ENCODE assay signal across 29 cellular contexts in the genomic region with DNA sequence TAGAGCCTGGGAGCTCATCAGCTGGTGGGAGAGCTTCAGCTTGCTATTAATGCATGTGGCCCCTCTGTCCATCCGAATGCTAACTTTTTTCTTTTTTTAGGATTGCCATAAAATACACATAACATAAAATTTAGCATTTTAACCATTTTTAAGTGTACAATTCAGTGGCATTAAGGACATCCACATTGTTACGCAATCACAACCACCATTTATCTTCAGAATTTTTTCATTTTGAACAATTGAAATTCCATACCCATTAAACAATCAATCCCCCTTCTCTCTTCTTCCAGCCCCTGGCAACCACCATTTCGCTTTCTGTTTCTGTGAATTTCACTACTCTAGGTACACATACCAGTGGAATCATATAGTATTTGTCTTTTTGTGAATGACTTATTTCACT. TPM values are rescaled to one million over a fixed set of nuclear protein-coding genes. Genes with fewer than 3 reads are reported as not detected.
"Had no signal": no experiment of that assay in that cellular context is flagged by ENCODE, and none has a peak within 500 bp of the region (broad histone marks: within the 10 kb centered on the region; RNA-seq: fewer than 3 reads in every experiment).

No MANE protein-coding gene starts in this region.

- ATAC-seq: natural killer cell; psoas muscle; sciatic nerve; stimulated activated naive B cell treated with anti-CD40 and anti-IgM and Interleukin-4, amounts not matched to agents 10 μg/mL and 1 μg/mL and 100 μg/mL, for 72 hours; upper lobe of right lung had no signal

- H3K36me3 ChIP-seq: left ventricle myocardium inferior, neural progenitor cell, neutrophil, suprapubic skin, thoracic aorta, tibial artery, upper lobe of right lung had no signal

- H2AFZ ChIP-seq: neural progenitor cell, parathyroid adenoma had no signal

- H3K4me3 ChIP-seq: left ventricle myocardium inferior, lung, neural progenitor cell, psoas muscle, skin epidermis, suprapubic skin, thoracic aorta, tibial artery, upper lobe of right lung had no signal

- H3K27ac ChIP-seq: left ventricle myocardium inferior, neural progenitor cell, neutrophil, parathyroid adenoma, psoas muscle, skin epidermis, suprapubic skin, thoracic aorta, tibial artery, upper lobe of right lung had no signal

- H3K9me3 ChIP-seq: neutrophil, psoas muscle, suprapubic skin, thoracic aorta, upper lobe of right lung had no signal

- DNase-seq: hypothalamus; immature natural killer cell; kidney; left ventricle myocardium inferior; mesendoderm; naive B cell; natural killer cell; nephron progenitor cell; occipital lobe; psoas muscle; stimulated activated CD4-positive, alpha-beta T cell treated with anti-CD3 and anti-CD28 coated beads, Interleukin-12 subunit alpha, Interleukin-12 subunit beta, amount 100 ng/mL, for 4 hours; stimulated activated CD4-positive, alpha-beta T cell treated with anti-CD3 and anti-CD28 coated beads, Interleukin-15, amount 100 ng/mL, for 24 hours; stimulated activated CD4-positive, alpha-beta T cell treated with anti-CD3 and anti-CD28 coated beads, Interleukin-2, amount 100 ng/mL, for 24 hours; stimulated activated CD4-positive, alpha-beta T cell treated with anti-CD3 and anti-CD28 coated beads, Interleukin-4, amount 100 ng/mL, for 1 hour; stimulated activated naive B cell treated with anti-CD40 and anti-IgM and Interleukin-4, amounts not matched to agents 10 μg/mL and 1 μg/mL and 100 μg/mL, for 72 hours; tibial artery; trophoblast cell; upper lobe of right lung had no signal

- H3K4me2 ChIP-seq: neural progenitor cell had no signal

- FAIRE-seq: islet of Langerhans, kidney, urothelium cell line had no signal

- H3K27me3 ChIP-seq: tibial artery had no signal

- H3K4me1 ChIP-seq: parathyroid adenoma, psoas muscle, upper lobe of right lung had no signal

- H3K9ac ChIP-seq: neural progenitor cell, parathyroid adenoma had no signal

- H3K79me2 ChIP-seq: parathyroid adenoma had no signal

RNA-seq across cellular contexts. Expression of a gene that starts 4.9 kb away (rescaled TPM):
- total RNA-seq: osteocyte had no signal
- polyA plus RNA-seq: immature natural killer cell had no signal
